ENCODE assay signal across 18 cellular contexts in the genomic region with DNA sequence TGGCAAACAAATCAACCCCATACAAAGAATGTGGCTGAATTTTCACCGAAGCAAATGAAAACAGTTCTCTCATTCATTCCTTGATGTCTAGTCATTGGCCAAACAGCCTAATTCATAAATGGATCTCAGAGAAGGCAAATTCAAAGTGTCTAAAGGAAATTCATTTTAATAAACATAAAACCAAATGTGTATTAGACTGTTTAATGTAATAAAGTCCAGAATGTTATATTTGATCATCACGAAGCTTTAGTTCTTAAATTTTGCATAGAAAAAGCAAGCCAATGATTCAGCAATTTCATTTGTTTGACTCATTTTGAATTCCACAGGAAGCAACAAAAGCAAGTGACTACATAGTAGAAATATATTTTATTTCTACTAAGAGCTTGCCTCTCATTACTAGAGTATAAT.
A peak's percentile ranks its signal among the peaks of the same experiment; 100 is the strongest.
DNase-seq lines count a peak whose midpoint lies in the region; ATAC-seq, FAIRE-seq and TF ChIP-seq lines count a peak whose summit lies in the region.
"Had no signal": no experiment of that assay in that cellular context is flagged by ENCODE, and none has a peak within 500 bp of the region (broad histone marks: within the 10 kb centered on the region; RNA-seq: fewer than 3 reads in every experiment).

No MANE protein-coding gene starts in this region.

- no peak overlapping the region for H2BK15ac ChIP-seq in mesenchymal stem cell (ENCODE audit: low read depth, poor library complexity, severe bottlenecking)

- no peak overlapping the region for H4K8ac ChIP-seq in mesenchymal stem cell (ENCODE audit: low read length)

- H2BK12ac ChIP-seq in mesenchymal stem cell (ENCODE audit: low read length in 2 of 2): no peak overlapping the region

- H2AK5ac ChIP-seq in mesenchymal stem cell (ENCODE audit: low read length, severe bottlenecking): no peak overlapping the region

- no peak overlapping the region for H3K4me3 ChIP-seq in DND-41 (ENCODE audit: low read depth in 1 of 2, low read length in 2 of 2)
- no peak overlapping the region for H3K4me3 ChIP-seq in epithelial cell of esophagus (ENCODE audit: low read length)
- H3K4me3 ChIP-seq in mesenchymal stem cell (ENCODE audit: insufficient read depth in 1 of 2, low read depth in 1 of 2, low read length in 2 of 2): no peak overlapping the region
- H3K4me3 ChIP-seq: hepatocyte had no signal

- H3K79me1 ChIP-seq in mesenchymal stem cell (replicated peaks; ENCODE audit: low read length, poor library complexity, severe bottlenecking): no peaks in the 10 kb centered on the region

- H3K79me2 ChIP-seq in DND-41 (ENCODE audit: insufficient read depth, low read length): no peaks in the 10 kb centered on the region
- H3K79me2 ChIP-seq: hepatocyte, parathyroid adenoma had no signal

- H3K27me3 ChIP-seq in DND-41 (ENCODE audit: insufficient read depth, low read length, poor library complexity) (no peaks in the 10 kb centered on the region), mesenchymal stem cell (ENCODE audit: control insufficient read depth in 1 of 2, insufficient read depth in 1 of 2, low read length in 2 of 2) (no peaks in the 10 kb centered on the region)
- H3K27me3 ChIP-seq: hepatocyte had no signal

- ATAC-seq in DND-41 (ENCODE audit: insufficient read depth, low read depth) (no peak), HG03139 (IDR thresholded peaks at IDR 0.05; ENCODE audit: unreplicated experiment) (no peak), HG03045 (IDR thresholded peaks at IDR 0.05; ENCODE audit: unreplicated experiment) (no peak)
- ATAC-seq: Panc1, T-cell had no signal

- no peak overlapping the region for H4K91ac ChIP-seq in mesenchymal stem cell (ENCODE audit: low read length)

- H4K20me1 ChIP-seq in DND-41 (ENCODE audit: insufficient read depth, low read length): no peaks in the 10 kb centered on the region

- no peak overlapping the region for H3K23ac ChIP-seq in mesenchymal stem cell (ENCODE audit: low read length in 2 of 2)

- H3K36me3 ChIP-seq in DND-41 (ENCODE audit: insufficient read depth, low read length): no peaks in the 10 kb centered on the region
- no peaks in the 10 kb centered on the region for H3K36me3 ChIP-seq in mesenchymal stem cell (ENCODE audit: control insufficient read depth in 1 of 2, insufficient read depth in 2 of 2, low read depth in 1 of 2, low read length in 2 of 2)

- H2BK120ac ChIP-seq in mesenchymal stem cell (ENCODE audit: low read depth, low read length): no peak overlapping the region

- H3K4ac ChIP-seq in mesenchymal stem cell (ENCODE audit: low read depth in 1 of 2, low read length in 2 of 2): no peak overlapping the region

- H3K9ac ChIP-seq in DND-41 (ENCODE audit: low read depth, low read length) (no peak overlapping the region), mesenchymal stem cell (ENCODE audit: low read length) (peak overlapping the region; percentile 65)
- H3K9ac ChIP-seq: parathyroid adenoma had no signal

- H3K14ac ChIP-seq in mesenchymal stem cell (ENCODE audit: low read length in 2 of 2): no peak overlapping the region

- H3K4me1 ChIP-seq in DND-41 (ENCODE audit: insufficient read depth, low read length): no peaks in the 10 kb centered on the region
- H3K4me1 ChIP-seq in mesenchymal stem cell (ENCODE audit: control insufficient read depth, insufficient read depth, low read depth, low read length): no peaks in the 10 kb centered on the region
- H3K4me1 ChIP-seq: parathyroid adenoma had no signal

- TF ChIP-seq CTCF in DND-41 (IDR thresholded peaks at IDR 0.05; ENCODE audit: borderline replicate concordance, extremely low read depth, low read length, poor library complexity, severe bottlenecking) (no peak), epithelial cell of esophagus (IDR thresholded peaks at IDR 0.05; ENCODE audit: insufficient read depth, low read depth, low read length, missing control alignments) (no peak)

- H3K4me2 ChIP-seq in DND-41 (ENCODE audit: insufficient read depth, low read length): no peak overlapping the region
- H3K4me2 ChIP-seq in mesenchymal stem cell (ENCODE audit: low read length, poor library complexity, severe bottlenecking): no peak overlapping the region
- H3K4me2 ChIP-seq: hepatocyte had no signal

- H2BK5ac ChIP-seq in mesenchymal stem cell (ENCODE audit: low read depth, low read length, poor library complexity, severe bottlenecking): no peak overlapping the region

- H3K27ac ChIP-seq in DND-41 (ENCODE audit: low read length): no peak overlapping the region
- peak overlapping the region; percentile 26 for H3K27ac ChIP-seq in mesenchymal stem cell (ENCODE audit: low read length, poor library complexity, severe bottlenecking)
- H3K27ac ChIP-seq: hepatocyte, parathyroid adenoma had no signal

- FAIRE-seq in RCC 7860 (lab: Jason Lieb, UNC): peak; percentile 58
- FAIRE-seq: D721Med had no signal

- H3K9me3 ChIP-seq in DND-41 (ENCODE audit: insufficient read depth, low read length, severe bottlenecking): no peaks in the 10 kb centered on the region
- H3K9me3 ChIP-seq in mesenchymal stem cell (ENCODE audit: control insufficient read depth, low read length): no peaks in the 10 kb centered on the region

- 0% methylated on average over 1 of the region's 2 CpGs for WGBS in mesenchymal stem cell

- DNase-seq in DND-41 (no peak), RCC 7860 (ENCODE audit: low spot score) (no peak), epithelial cell of esophagus (ENCODE audit: low read depth) (peak; percentile 29), mesenchymal stem cell (peak; percentile 28), NCI-H1417 (lab: John Stamatoyannopoulos, UW) (no peak), T-helper 1 cell (no peak)
- DNase-seq: activated B cell treated with CpG ODN at 0.5 μM for 24 hours; activated CD8-positive, alpha-beta memory T cell treated with anti-CD3 and anti-CD28 coated beads for 24 hours; cortex of kidney; NCI-H187 treated with DMSO at 0.1 percent for 48 hours; NCI-H526 treated with DMSO at 0.1 percent for 48 hours; T-cell had no signal

- H2AFZ ChIP-seq in DND-41 (ENCODE audit: low read depth, low read length): 0 out of 2 replicates have a peak overlapping the region, but pooled peaks have one; percentile 25
- no peak overlapping the region for H2AFZ ChIP-seq in mesenchymal stem cell (ENCODE audit: low read depth, low read length)
- H2AFZ ChIP-seq: hepatocyte, parathyroid adenoma had no signal

- no peak overlapping the region for H3K18ac ChIP-seq in mesenchymal stem cell (ENCODE audit: low read depth in 1 of 2, low read length in 2 of 2)

Comparison
In these comparisons a context has a peak if more than half of its experiments do, and no peak if none do; other contexts are left out.
1. DNase-seq: peak in epithelial cell of esophagus (single experiment) and mesenchymal stem cell (single experiment); none in DND-41 (single experiment), RCC 7860 (single experiment), NCI-H1417 (0 of 3) and T-helper 1 cell (0 of 5).